Comparison of ENCODE assay signal across 20 cellular contexts in the genomic region with DNA sequence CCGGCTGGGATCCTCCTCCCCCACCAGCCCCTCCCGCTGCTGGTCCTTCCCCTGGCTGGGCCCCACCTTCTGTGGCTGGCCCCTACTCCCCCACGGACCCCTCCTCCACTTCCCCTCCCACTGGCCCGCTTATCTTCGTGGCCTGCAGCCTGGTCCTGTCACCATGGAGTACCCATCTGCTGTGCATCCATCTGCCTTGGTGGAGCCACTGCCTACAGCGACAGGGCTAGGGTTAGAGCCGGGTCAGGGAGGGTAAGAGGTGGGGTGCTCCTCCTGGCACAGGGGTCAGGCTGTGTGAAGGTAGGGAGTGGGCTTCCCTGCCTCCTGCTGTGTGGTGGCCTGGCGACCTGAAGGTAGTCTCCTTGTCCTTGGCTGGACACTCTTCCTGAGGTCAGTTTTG. TPM values are rescaled to one million over a fixed set of nuclear protein-coding genes. Genes with fewer than 3 reads are reported as not detected.
A peak's percentile ranks its signal among the peaks of the same experiment; 100 is the strongest.
DNase-seq lines count a peak whose midpoint lies in the region; ATAC-seq and TF ChIP-seq lines count a peak whose summit lies in the region.
"Had no signal": no experiment of that assay in that cellular context is flagged by ENCODE, and none has a peak within 500 bp of the region (broad histone marks: within the 10 kb centered on the region; RNA-seq: fewer than 3 reads in every experiment).

No MANE protein-coding gene starts in this region.

- peaks cover 2% of the 10 kb centered on the region for H3K27me3 Mint-ChIP-seq in glutamatergic neuron (ENCODE audit: unreplicated experiment)

- no peak for ATAC-seq in sciatic nerve
- ATAC-seq: esophagus mucosa; heart left ventricle; naive thymus-derived CD8-positive, alpha-beta T cell; stimulated activated naive B cell treated with anti-CD40 and anti-IgM and Interleukin-4, amounts not matched to agents 10 μg/mL and 1 μg/mL and 100 μg/mL, for 72 hours had no signal

- no peak overlapping the region for H3K27ac Mint-ChIP-seq in glutamatergic neuron (ENCODE audit: unreplicated experiment)
- H3K27ac Mint-ChIP-seq: activated CD4-positive, alpha-beta memory T cell treated with anti-CD3 and anti-CD28 coated beads, Interleukin-2, amount 10 ng/mL, durations not matched to agents 7 days and 5 days; dendritic cell treated with granulocyte-macrophage colony-stimulating factor and Interleukin-4, amounts not matched to agents 40 ng/mL and 50 ng/mL, for 4 days; endodermal cell; HFFc6; naive thymus-derived CD8-positive, alpha-beta T cell; stimulated activated naive B cell treated with anti-CD40 and anti-IgM and Interleukin-4, amounts not matched to agents 10 μg/mL and 1 μg/mL and 100 μg/mL, for 72 hours; type B pancreatic cell had no signal

- H3K36me3 Mint-ChIP-seq in glutamatergic neuron (ENCODE audit: unreplicated experiment) = no peaks in the 10 kb centered on the region
- H3K36me3 Mint-ChIP-seq: naive thymus-derived CD8-positive, alpha-beta T cell; stimulated activated naive B cell treated with anti-CD40 and anti-IgM and Interleukin-4, amounts not matched to agents 10 μg/mL and 1 μg/mL and 100 μg/mL, for 72 hours; type B pancreatic cell had no signal

- peaks cover 32% of the 10 kb centered on the region for H3K4me1 Mint-ChIP-seq in glutamatergic neuron (ENCODE audit: low read depth, unreplicated experiment)
- H3K4me1 Mint-ChIP-seq: activated CD4-positive, alpha-beta memory T cell treated with anti-CD3 and anti-CD28 coated beads, Interleukin-2, amount 10 ng/mL, durations not matched to agents 7 days and 5 days; central memory CD8-positive, alpha-beta T cell had no signal

- DNase-seq in NB4 (ENCODE audit: low read depth) = peak; percentile 24
- peak; percentile 62 for DNase-seq in OCI-M1 (lab: John Stamatoyannopoulos, UW)
- peak; percentile 58 for DNase-seq in glutamatergic neuron
- peak; percentile 42 for DNase-seq in sciatic nerve (ENCODE audit: low spot score)
- no peak for DNase-seq in NCI-H1436 (lab: John Stamatoyannopoulos, UW)
- no peak for DNase-seq in NCI-H1694 (lab: John Stamatoyannopoulos, UW)
- DNase-seq in foreskin fibroblast = no peak
- DNase-seq: activated CD4-positive, alpha-beta memory T cell treated with anti-CD3 and anti-CD28 coated beads, Interleukin-2, amount 10 ng/mL, durations not matched to agents 7 days and 5 days; activated CD4-positive, alpha-beta T cell treated with anti-CD3 and anti-CD28 coated beads for 1 hour; activated CD8-positive, alpha-beta memory T cell treated with anti-CD3 and anti-CD28 coated beads, Interleukin-2, amount 50 U/mL, for 4 hours; activated naive CD4-positive, alpha-beta T cell treated with Interleukin-2 at 50 U/mL for 16 hours; HFFc6; naive thymus-derived CD8-positive, alpha-beta T cell; stimulated activated naive B cell treated with anti-CD40 and anti-IgM and Interleukin-4, amounts not matched to agents 10 μg/mL and 1 μg/mL and 100 μg/mL, for 72 hours had no signal

- H3K4me3 Mint-ChIP-seq in glutamatergic neuron (ENCODE audit: unreplicated experiment) = peak overlapping the region; percentile 30
- H3K4me3 Mint-ChIP-seq: activated CD4-positive, alpha-beta memory T cell treated with anti-CD3 and anti-CD28 coated beads, Interleukin-2, amount 10 ng/mL, durations not matched to agents 7 days and 5 days; central memory CD8-positive, alpha-beta T cell; dendritic cell treated with granulocyte-macrophage colony-stimulating factor and Interleukin-4, amounts not matched to agents 40 ng/mL and 50 ng/mL, for 4 days; endodermal cell; HFFc6; naive thymus-derived CD8-positive, alpha-beta T cell; stimulated activated naive B cell treated with anti-CD40 and anti-IgM and Interleukin-4, amounts not matched to agents 10 μg/mL and 1 μg/mL and 100 μg/mL, for 72 hours; type B pancreatic cell had no signal

- TF ChIP-seq CTCF in NB4 (IDR thresholded peaks at IDR 0.05; ENCODE audit: low read depth, low read length) (no peak), glutamatergic neuron (IDR thresholded peaks at IDR 0.05; ENCODE audit: partially characterized antibody, unreplicated experiment) (no peak), foreskin fibroblast (IDR thresholded peaks at IDR 0.05; ENCODE audit: low read depth, low read length) (no peak)

- intact Hi-C loops in sciatic nerve (cut with DNase I) = no loop called here

- TF ChIP-seq POLR2A in NB4 (IDR thresholded peaks at IDR 0.05; ENCODE audit: extremely low read depth, insufficient read length) = no peak

- H3K4me3 ChIP-seq in NB4 (ENCODE audit: low read depth, low read length) (no peak overlapping the region), foreskin fibroblast (ENCODE audit: low read depth in 1 of 2, low read length in 2 of 2) (no peak overlapping the region)
- H3K4me3 ChIP-seq: heart left ventricle had no signal

- H3K9me3 Mint-ChIP-seq in glutamatergic neuron (ENCODE audit: unreplicated experiment) = peaks cover 2% of the 10 kb centered on the region
- H3K9me3 Mint-ChIP-seq: activated CD4-positive, alpha-beta memory T cell treated with anti-CD3 and anti-CD28 coated beads, Interleukin-2, amount 10 ng/mL, durations not matched to agents 7 days and 5 days; central memory CD8-positive, alpha-beta T cell; dendritic cell treated with granulocyte-macrophage colony-stimulating factor and Interleukin-4, amounts not matched to agents 40 ng/mL and 50 ng/mL, for 4 days; endodermal cell; HFFc6; naive thymus-derived CD8-positive, alpha-beta T cell; stimulated activated naive B cell treated with anti-CD40 and anti-IgM and Interleukin-4, amounts not matched to agents 10 μg/mL and 1 μg/mL and 100 μg/mL, for 72 hours; type B pancreatic cell had no signal

RNA-seq across cellular contexts. Expression of gene ADCY1, which starts 5.2 kb away (rescaled TPM):
- total RNA-seq in glutamatergic neuron (ENCODE audit: unreplicated experiment) (51.9 TPM), sciatic nerve (5.5 TPM)
- total RNA-seq: naive thymus-derived CD8-positive, alpha-beta T cell had no signal

Comparison
In these comparisons a context has a peak if more than half of its experiments do, and no peak if none do; other contexts are left out.
1. DNase-seq: peak in NB4 (single experiment), OCI-M1 (single experiment), glutamatergic neuron (single experiment) and sciatic nerve (single experiment); none in NCI-H1436 (single experiment), NCI-H1694 (single experiment) and foreskin fibroblast (0 of 2).